10 cellular contexts compared by ENCODE assay signal in genomic region chr14:95233702-95234241, GRCh38.
DNase-seq lines count a peak whose midpoint lies in the region; ATAC-seq lines count a peak whose summit lies in the region.
"Had no signal": no experiment of that assay in that cellular context is flagged by ENCODE, and none has a peak within 500 bp of the region (broad histone marks: within the 10 kb centered on the region; RNA-seq: fewer than 3 reads in every experiment).

No MANE protein-coding gene starts in this region.

- DNase-seq in medulla oblongata (ENCODE audit: extremely low spot score), result peak; percentile 56
- DNase-seq in activated naive CD8-positive, alpha-beta T cell treated with anti-CD3 and anti-CD28 coated beads, Interleukin-2, amount 50 U/mL, for 24 hours, result no peak
- DNase-seq in activated effector memory CD4-positive, alpha-beta T cell treated with anti-CD3 and anti-CD28 coated beads, Interleukin-2, amount 50 U/mL, for 16 hours, result no peak
- no peak for DNase-seq in globus pallidus (ENCODE audit: low spot score)
- DNase-seq: NCI-H526 treated with DMSO at 0.1 percent for 48 hours had no signal

- no peak overlapping the region for H3K4me3 ChIP-seq in HUES6 (ENCODE audit: low read depth, low read length)

- no peak overlapping the region for H3K27ac ChIP-seq in HUES6 (ENCODE audit: low read depth, low read length)

- no peaks in the 10 kb centered on the region for H3K36me3 ChIP-seq in HUES6 (ENCODE audit: control insufficient read depth, insufficient read depth, low read length)

- H3K27me3 ChIP-seq in HUES6 (ENCODE audit: control insufficient read depth, insufficient read depth, low read length), result no peaks in the 10 kb centered on the region

- peaks cover 2% of the 10 kb centered on the region for H3K4me1 Mint-ChIP-seq in activated naive CD8-positive, alpha-beta T cell treated with anti-CD3 and anti-CD28 coated beads, Interleukin-2, amount 50 U/mL, for 24 hours

- peaks cover 3% of the 10 kb centered on the region; the same call in 1 of the 2 replicates for H3K4me1 ChIP-seq in HUES6 (ENCODE audit: control insufficient read depth, insufficient read depth, low read length)

- peak overlapping the region; percentile 31 for H3K9ac ChIP-seq in HUES6 (ENCODE audit: low read length)

- H3K9me3 ChIP-seq in HUES6 (ENCODE audit: control insufficient read depth, insufficient read depth, low read depth, low read length), result no peaks in the 10 kb centered on the region

- ATAC-seq in GM18498 (IDR thresholded peaks at IDR 0.05; ENCODE audit: unreplicated experiment) (peak; percentile 96), GM21723 (IDR thresholded peaks at IDR 0.05; ENCODE audit: unreplicated experiment) (peak; percentile 92), GM21528 (IDR thresholded peaks at IDR 0.05; ENCODE audit: low FRiP score, unreplicated experiment) (no peak)
- ATAC-seq in activated naive CD8-positive, alpha-beta T cell treated with anti-CD3 and anti-CD28 coated beads, Interleukin-2, amount 50 U/mL, for 24 hours, result no peak

- H3K36me3 Mint-ChIP-seq in activated naive CD8-positive, alpha-beta T cell treated with anti-CD3 and anti-CD28 coated beads, Interleukin-2, amount 50 U/mL, for 24 hours (ENCODE audit: low read depth), result no peaks in the 10 kb centered on the region

- H3K27ac Mint-ChIP-seq in activated naive CD8-positive, alpha-beta T cell treated with anti-CD3 and anti-CD28 coated beads, Interleukin-2, amount 50 U/mL, for 24 hours, result no peak overlapping the region
- H3K27ac Mint-ChIP-seq: activated T-helper 1 cell treated with anti-CD3 and anti-CD28 coated beads, Interleukin-12 subunit alpha, Interleukin-12 subunit beta, Interleukin-2, Interleukin-4 antibody, amounts not matched to agents 30 ng/mL and 10 ng/mL and 1 ng/mL, durations not matched to agents 14 hours and 24 hours and 36 hours had no signal

- H3K9me3 Mint-ChIP-seq in activated naive CD8-positive, alpha-beta T cell treated with anti-CD3 and anti-CD28 coated beads, Interleukin-2, amount 50 U/mL, for 24 hours, result no peaks in the 10 kb centered on the region
- H3K9me3 Mint-ChIP-seq: activated T-helper 1 cell treated with anti-CD3 and anti-CD28 coated beads, Interleukin-12 subunit alpha, Interleukin-12 subunit beta, Interleukin-2, Interleukin-4 antibody, amounts not matched to agents 30 ng/mL and 10 ng/mL and 1 ng/mL, durations not matched to agents 14 hours and 24 hours and 36 hours had no signal

- H3K27me3 Mint-ChIP-seq in activated naive CD8-positive, alpha-beta T cell treated with anti-CD3 and anti-CD28 coated beads, Interleukin-2, amount 50 U/mL, for 24 hours, result peaks cover 2% of the 10 kb centered on the region

- H3K4me3 Mint-ChIP-seq in activated naive CD8-positive, alpha-beta T cell treated with anti-CD3 and anti-CD28 coated beads, Interleukin-2, amount 50 U/mL, for 24 hours, result no peak overlapping the region
- H3K4me3 Mint-ChIP-seq: activated T-helper 1 cell treated with anti-CD3 and anti-CD28 coated beads, Interleukin-12 subunit alpha, Interleukin-12 subunit beta, Interleukin-2, Interleukin-4 antibody, amounts not matched to agents 30 ng/mL and 10 ng/mL and 1 ng/mL, durations not matched to agents 14 hours and 24 hours and 36 hours had no signal

Comparison
In these comparisons a context has a peak if more than half of its experiments do, and no peak if none do; other contexts are left out.
1. ATAC-seq: peak in GM18498 (single experiment) and GM21723 (single experiment); none in activated naive CD8-positive, alpha-beta T cell treated with anti-CD3 and anti-CD28 coated beads, Interleukin-2, amount 50 U/mL, for 24 hours (single experiment) and GM21528 (single experiment).